25 cellular contexts compared by ENCODE assay signal in the genomic region with DNA sequence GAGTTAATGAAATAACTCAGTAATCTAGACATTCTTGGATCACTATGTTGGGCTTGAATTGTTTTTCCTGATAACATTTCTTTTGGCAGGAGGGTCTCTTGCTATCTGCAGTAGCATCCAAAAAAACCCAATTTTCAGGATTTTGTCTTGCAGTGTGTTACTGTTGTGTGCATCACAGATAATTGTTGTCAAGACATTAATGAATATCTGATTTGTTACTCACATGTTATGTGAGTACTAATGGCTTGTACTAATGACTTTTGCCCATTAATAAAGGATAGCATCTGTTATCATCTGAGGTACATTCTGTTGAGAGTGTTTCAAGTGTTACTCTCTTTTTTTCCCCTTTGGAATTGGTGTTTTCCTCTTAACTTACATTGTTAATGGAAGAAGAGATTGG. TPM values are rescaled to one million over a fixed set of nuclear protein-coding genes. Genes with fewer than 3 reads are reported as not detected.
DNase-seq lines count a peak whose midpoint lies in the region; ATAC-seq and TF ChIP-seq lines count a peak whose summit lies in the region.
"Had no signal": no experiment of that assay in that cellular context is flagged by ENCODE, and none has a peak within 500 bp of the region (broad histone marks: within the 10 kb centered on the region; RNA-seq: fewer than 3 reads in every experiment).

No MANE protein-coding gene starts in this region.

- no peak for ATAC-seq in natural killer cell
- no peak for ATAC-seq in natural killer cell treated with Interleukin-12 subunit alpha and Interleukin-12 subunit beta and Interleukin-15 and Interleukin-18, amount 100 ng/mL, for 72 hours

- H3K27me3 ChIP-seq in tibial artery = no peaks in the 10 kb centered on the region
- H3K27me3 ChIP-seq: BLaER1 treated with 17β-estradiol and CSF1 and Interleukin-3, amounts not matched to agents 10 nM and 100 nM had no signal

- peaks cover 51% of the 10 kb centered on the region for H3K4me1 Mint-ChIP-seq in activated naive CD4-positive, alpha-beta T cell treated with anti-CD3 and anti-CD28 coated beads, Interleukin-2, amount 50 U/mL, for 24 hours
- H3K4me1 Mint-ChIP-seq in natural killer cell (peaks cover 47 to 48% of the 10 kb centered on the region in 2 donors), immature natural killer cell (peaks cover 43 to 91% of the 10 kb centered on the region in 2 donors)
- peaks cover 38 to 45% of the 10 kb centered on the region in 2 donors for H3K4me1 Mint-ChIP-seq in natural killer cell treated with Interleukin-12 subunit alpha and Interleukin-12 subunit beta and Interleukin-15 and Interleukin-18, amount 100 ng/mL, for 72 hours (ENCODE audit: low read depth in 2 of 2)

- no peak overlapping the region for H3K4me3 Mint-ChIP-seq in activated naive CD4-positive, alpha-beta T cell treated with anti-CD3 and anti-CD28 coated beads, Interleukin-2, amount 50 U/mL, for 24 hours
- H3K4me3 Mint-ChIP-seq in natural killer cell = no peak overlapping the region
- no peak overlapping the region for H3K4me3 Mint-ChIP-seq in natural killer cell treated with Interleukin-12 subunit alpha and Interleukin-12 subunit beta and Interleukin-15 and Interleukin-18, amount 100 ng/mL, for 72 hours
- no peak overlapping the region for H3K4me3 Mint-ChIP-seq in immature natural killer cell
- H3K4me3 Mint-ChIP-seq: CD8-positive, alpha-beta memory T cell; IgD-negative memory B cell had no signal

- peaks cover 37% of the 10 kb centered on the region for H3K36me3 Mint-ChIP-seq in activated naive CD4-positive, alpha-beta T cell treated with anti-CD3 and anti-CD28 coated beads, Interleukin-2, amount 50 U/mL, for 24 hours
- peaks cover 38% of the 10 kb centered on the region for H3K36me3 Mint-ChIP-seq in natural killer cell
- peaks cover 47% of the 10 kb centered on the region for H3K36me3 Mint-ChIP-seq in natural killer cell treated with Interleukin-12 subunit alpha and Interleukin-12 subunit beta and Interleukin-15 and Interleukin-18, amount 100 ng/mL, for 72 hours
- H3K36me3 Mint-ChIP-seq in immature natural killer cell = peaks cover 21 to 62% (median 32%) of the 10 kb centered on the region in 3 donors

- no peak for DNase-seq in activated naive CD4-positive, alpha-beta T cell treated with Interleukin-2 at 50 U/mL for 16 hours
- no peak for DNase-seq in natural killer cell
- no peak for DNase-seq in natural killer cell treated with Interleukin-12 subunit alpha and Interleukin-12 subunit beta and Interleukin-15 and Interleukin-18, amount 100 ng/mL, for 72 hours (ENCODE audit: low spot score)
- no peak for DNase-seq in immature natural killer cell
- no peak for DNase-seq in stimulated activated naive CD4-positive, alpha-beta T cell treated with Interleukin-2 at 50 U/mL for 16 hours (lab: John Stamatoyannopoulos, UW)
- no peak for DNase-seq in tibial artery
- no peak for DNase-seq in GM03348 (ENCODE audit: low spot score)
- DNase-seq: 8988T; Calu3; CD8-positive, alpha-beta memory T cell; DMS53; EL; GF-D8; Karpas-422; MV-4-11; NCI-H1105 treated with DMSO at 0.1 percent for 48 hours; NCI-H2029 treated with DMSO at 0.1 percent for 48 hours; NCI-H226; NCI-H510A treated with DMSO at 0.1 percent for 48 hours; NCI-H774; NK-92 treated with Interleukin-12 subunit alpha and Interleukin-12 subunit beta, amount 100 ng/mL, for 24 hours had no signal

- H3K27ac ChIP-seq in tibial artery = no peak overlapping the region
- H3K27ac ChIP-seq: RWPE1 had no signal

- intact Hi-C loops in natural killer cell (cut with micrococcal nuclease) (no loop called here), tibial artery (cut with DNase I; ENCODE audit: low total_unique reads) (no loop called here)

- peaks cover 0 to 25% (median 11%) of the 10 kb centered on the region in 4 donors for H3K4me1 ChIP-seq in tibial artery

- TF ChIP-seq CTCF in natural killer cell (IDR thresholded peaks at IDR 0.05) = no peak
- TF ChIP-seq CTCF in tibial artery (IDR thresholded peaks at IDR 0.05) = no peak

- H3K27me3 Mint-ChIP-seq in activated naive CD4-positive, alpha-beta T cell treated with anti-CD3 and anti-CD28 coated beads, Interleukin-2, amount 50 U/mL, for 24 hours = no peaks in the 10 kb centered on the region
- H3K27me3 Mint-ChIP-seq in natural killer cell (ENCODE audit: low read depth in 2 of 2) (no peaks in the 10 kb centered on the region), immature natural killer cell (ENCODE audit: low read depth in 3 of 3) (no peaks in the 10 kb centered on the region)
- H3K27me3 Mint-ChIP-seq in natural killer cell treated with Interleukin-12 subunit alpha and Interleukin-12 subunit beta and Interleukin-15 and Interleukin-18, amount 100 ng/mL, for 72 hours = no peaks in the 10 kb centered on the region
- H3K27me3 Mint-ChIP-seq: IgD-negative memory B cell had no signal

- H3K4me3 ChIP-seq in tibial artery = no peak overlapping the region
- H3K4me3 ChIP-seq: BLaER1 treated with 17β-estradiol and CSF1 and Interleukin-3, amounts not matched to agents 10 nM and 100 nM had no signal

- peak overlapping the region; percentile 23 for H3K27ac Mint-ChIP-seq in activated naive CD4-positive, alpha-beta T cell treated with anti-CD3 and anti-CD28 coated beads, Interleukin-2, amount 50 U/mL, for 24 hours
- H3K27ac Mint-ChIP-seq in natural killer cell (peak overlapping the region; percentile 72 to 73), immature natural killer cell (peak overlapping the region in 5 of 6 donors; percentile 24 to 78 (median 72))
- H3K27ac Mint-ChIP-seq in natural killer cell treated with Interleukin-12 subunit alpha and Interleukin-12 subunit beta and Interleukin-15 and Interleukin-18, amount 100 ng/mL, for 72 hours = no peak overlapping the region
- H3K27ac Mint-ChIP-seq: IgD-negative memory B cell had no signal

- no peaks in the 10 kb centered on the region for H3K9me3 Mint-ChIP-seq in activated naive CD4-positive, alpha-beta T cell treated with anti-CD3 and anti-CD28 coated beads, Interleukin-2, amount 50 U/mL, for 24 hours
- H3K9me3 Mint-ChIP-seq in natural killer cell = no peaks in the 10 kb centered on the region
- H3K9me3 Mint-ChIP-seq in natural killer cell treated with Interleukin-12 subunit alpha and Interleukin-12 subunit beta and Interleukin-15 and Interleukin-18, amount 100 ng/mL, for 72 hours = no peaks in the 10 kb centered on the region
- no peaks in the 10 kb centered on the region for H3K9me3 Mint-ChIP-seq in immature natural killer cell
- H3K9me3 Mint-ChIP-seq: CD8-positive, alpha-beta memory T cell; IgD-negative memory B cell had no signal

- H3K9me3 ChIP-seq in tibial artery = no peaks in the 10 kb centered on the region

- peaks cover 36 to 72% (median 64%) of the 10 kb centered on the region in 3 donors for H3K36me3 ChIP-seq in tibial artery

RNA-seq across cellular contexts. Expression of gene PRKAR1A, which starts 10.0 kb away (rescaled TPM):
- 100 to 1,000 TPM; 215 to 267 (median 234) TPM for total RNA-seq in natural killer cell
- 100 to 1,000 TPM; 154 to 230 TPM for total RNA-seq in natural killer cell treated with Interleukin-12 subunit alpha and Interleukin-12 subunit beta and Interleukin-15 and Interleukin-18, amount 100 ng/mL, for 72 hours
- 100 to 1,000 TPM; 275 to 458 (median 320) TPM for polyA plus RNA-seq in immature natural killer cell

Comparison
In these comparisons a context has a peak if more than half of its experiments do, and no peak if none do; other contexts are left out.
1. H3K27ac Mint-ChIP-seq: peak in activated naive CD4-positive, alpha-beta T cell treated with anti-CD3 and anti-CD28 coated beads, Interleukin-2, amount 50 U/mL, for 24 hours (single experiment), natural killer cell (2 of 2) and immature natural killer cell (5 of 6); none in natural killer cell treated with Interleukin-12 subunit alpha and Interleukin-12 subunit beta and Interleukin-15 and Interleukin-18, amount 100 ng/mL, for 72 hours (0 of 2).